ENCODE assay signal across 1 cellular context in the genomic region with DNA sequence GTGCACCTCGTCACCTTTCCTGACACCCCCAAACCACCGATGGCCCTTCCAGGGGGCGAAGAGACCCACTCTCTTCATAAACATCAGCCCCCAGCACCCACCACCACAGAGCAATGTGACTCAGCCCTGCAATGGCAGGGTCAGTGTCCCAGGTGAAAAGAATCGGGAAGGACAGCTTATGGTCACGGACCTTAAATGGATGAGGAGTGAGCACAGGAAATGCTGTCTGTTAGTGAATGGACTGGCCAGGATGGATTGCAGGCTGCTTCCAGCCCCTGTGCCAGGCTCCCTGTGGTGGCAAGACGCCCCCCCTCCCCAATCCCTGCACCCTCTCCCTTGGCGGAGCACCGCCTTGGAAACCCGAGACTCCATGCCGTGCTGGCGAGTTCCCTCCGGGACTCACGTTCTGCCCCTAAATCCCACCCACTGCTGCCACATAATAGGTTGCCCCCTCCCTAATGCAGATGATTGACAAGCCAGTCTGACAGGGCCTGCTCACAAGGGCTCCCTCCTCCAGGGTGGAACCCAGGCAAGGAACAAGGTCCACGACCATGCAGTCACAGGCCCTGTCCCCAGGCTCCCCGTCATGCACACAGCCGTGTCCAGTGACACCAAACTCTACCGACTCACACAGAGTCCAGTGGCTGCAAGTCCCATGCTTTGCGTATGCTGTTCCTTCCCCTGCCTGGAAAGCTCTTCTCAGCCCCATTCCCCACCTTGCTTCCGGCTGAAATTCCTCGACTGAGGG.
A peak's percentile ranks its signal among the peaks of the same experiment; 100 is the strongest.
TF ChIP-seq lines count a peak whose summit lies in the region.

No MANE protein-coding gene starts in this region.

TF ChIP-seq in HepG2, 621 proteins besides CTCF, POLR2A, EP300 and RAD21 (continued from another document and continues in another):
- peak; percentile 40 for TF ChIP-seq AGO1 (IDR thresholded peaks at IDR 0.05; ENCODE audit: low read depth, low read length, poor library complexity, severe bottlenecking)
- TF ChIP-seq HES4 (CRISPR knock-in tag; IDR thresholded peaks at IDR 0.05; ENCODE audit: borderline replicate concordance), result no peak; the same call in 1 of the 2 replicates
- peak; percentile 79; the same call in 1 of the 2 replicates for TF ChIP-seq SAFB2 (CRISPR knock-in tag; IDR thresholded peaks at IDR 0.05; ENCODE audit: borderline replicate concordance, low read depth)
- TF ChIP-seq ZBTB4 (CRISPR knock-in tag; IDR thresholded peaks at IDR 0.05; ENCODE audit: borderline replicate concordance), result no peak
- TF ChIP-seq CEBPG (CRISPR knock-in tag; IDR thresholded peaks at IDR 0.05), result no peak
- TF ChIP-seq PITX1 (CRISPR knock-in tag; IDR thresholded peaks at IDR 0.05), result 0 out of 2 replicates have a peak, but pooled peaks have one; percentile 11
- TF ChIP-seq FOXP1 (IDR thresholded peaks at IDR 0.05), result no peak
- TF ChIP-seq FOXP1 (CRISPR knock-in tag; IDR thresholded peaks at IDR 0.05), result peak; percentile 22; the same call in 1 of the 2 replicates
- TF ChIP-seq, protein P1, sequence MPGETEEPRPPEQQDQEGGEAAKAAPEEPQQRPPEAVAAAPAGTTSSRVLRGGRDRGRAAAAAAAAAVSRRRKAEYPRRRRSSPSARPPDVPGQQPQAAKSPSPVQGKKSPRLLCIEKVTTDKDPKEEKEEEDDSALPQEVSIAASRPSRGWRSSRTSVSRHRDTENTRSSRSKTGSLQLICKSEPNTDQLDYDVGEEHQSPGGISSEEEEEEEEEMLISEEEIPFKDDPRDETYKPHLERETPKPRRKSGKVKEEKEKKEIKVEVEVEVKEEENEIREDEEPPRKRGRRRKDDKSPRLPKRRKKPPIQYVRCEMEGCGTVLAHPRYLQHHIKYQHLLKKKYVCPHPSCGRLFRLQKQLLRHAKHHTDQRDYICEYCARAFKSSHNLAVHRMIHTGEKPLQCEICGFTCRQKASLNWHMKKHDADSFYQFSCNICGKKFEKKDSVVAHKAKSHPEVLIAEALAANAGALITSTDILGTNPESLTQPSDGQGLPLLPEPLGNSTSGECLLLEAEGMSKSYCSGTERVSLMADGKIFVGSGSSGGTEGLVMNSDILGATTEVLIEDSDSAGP (CRISPR knock-in tag; IDR thresholded peaks at IDR 0.05; ENCODE audit: borderline replicate concordance), result no peak
- no peak for TF ChIP-seq HMG20A (CRISPR knock-in tag; IDR thresholded peaks at IDR 0.05; ENCODE audit: borderline replicate concordance)
- TF ChIP-seq ZNF780A (CRISPR knock-in tag; IDR thresholded peaks at IDR 0.05), result no peak
- no peak; the same call in 1 of the 2 replicates for TF ChIP-seq ZNF160 (CRISPR knock-in tag; IDR thresholded peaks at IDR 0.05)
- TF ChIP-seq HOMEZ (CRISPR knock-in tag; IDR thresholded peaks at IDR 0.05; ENCODE audit: low read depth), result 0 out of 2 replicates have a peak, but pooled peaks have one; percentile 23
- TF ChIP-seq, protein P2, sequence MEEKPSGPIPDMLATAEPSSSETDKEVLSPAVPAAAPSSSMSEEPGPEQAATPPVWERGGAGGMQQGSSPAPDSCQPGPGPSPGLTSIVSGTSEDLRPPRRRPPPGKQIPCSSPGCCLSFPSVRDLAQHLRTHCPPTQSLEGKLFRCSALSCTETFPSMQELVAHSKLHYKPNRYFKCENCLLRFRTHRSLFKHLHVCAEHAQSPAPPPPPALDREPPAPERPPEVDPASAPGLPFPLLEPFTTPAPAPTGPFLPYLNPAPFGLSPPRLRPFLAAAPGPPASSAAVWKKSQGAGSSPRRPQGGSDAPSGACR (CRISPR knock-in tag; IDR thresholded peaks at IDR 0.05), result no peak; the same call in 1 of the 2 replicates
- TF ChIP-seq ZFP1 (CRISPR knock-in tag; IDR thresholded peaks at IDR 0.05), result no peak
- TF ChIP-seq ZNF333 (CRISPR knock-in tag; IDR thresholded peaks at IDR 0.05; ENCODE audit: borderline replicate concordance), result no peak
- peak; percentile 68; the same call in 1 of the 2 replicates for TF ChIP-seq SPEN (CRISPR knock-in tag; IDR thresholded peaks at IDR 0.05; ENCODE audit: low read depth)
- peak; percentile 89 for TF ChIP-seq MEIS1 (CRISPR knock-in tag; IDR thresholded peaks at IDR 0.05; ENCODE audit: borderline replicate concordance)
- TF ChIP-seq KLF11 (CRISPR knock-in tag; IDR thresholded peaks at IDR 0.05), result no peak
- no peak for TF ChIP-seq KLF15 (CRISPR knock-in tag; IDR thresholded peaks at IDR 0.05; ENCODE audit: borderline replicate concordance)
- peak; percentile 52; the same call in 1 of the 2 replicates for TF ChIP-seq ZNF891 (CRISPR knock-in tag; IDR thresholded peaks at IDR 0.05)
- no peak for TF ChIP-seq ZNF296 (CRISPR knock-in tag; conservative IDR thresholded peaks at IDR 0.05)
- TF ChIP-seq TOPORS (CRISPR knock-in tag; IDR thresholded peaks at IDR 0.05), result no peak
- TF ChIP-seq ZNF616 (CRISPR knock-in tag; IDR thresholded peaks at IDR 0.05; ENCODE audit: low read depth), result no peak
- TF ChIP-seq ZNF530 (CRISPR knock-in tag; IDR thresholded peaks at IDR 0.05; ENCODE audit: low read depth), result no peak
- TF ChIP-seq ZNF781 (CRISPR knock-in tag; IDR thresholded peaks at IDR 0.05; ENCODE audit: borderline replicate concordance, not compliant biosample characterization), result no peak
- peak; percentile 1; the same call in 1 of the 2 replicates for TF ChIP-seq ZNF224 (CRISPR knock-in tag; IDR thresholded peaks at IDR 0.05)
- TF ChIP-seq HDAC2 (CRISPR knock-in tag; IDR thresholded peaks at IDR 0.05), result peak; percentile 66; the same call in 1 of the 2 replicates
- TF ChIP-seq ZSCAN29 (CRISPR knock-in tag; conservative IDR thresholded peaks at IDR 0.05), result no peak; the same call in 1 of the 2 replicates
- no peak for TF ChIP-seq ZBTB40 (IDR thresholded peaks at IDR 0.05)
- TF ChIP-seq ZBTB40 (CRISPR knock-in tag; IDR thresholded peaks at IDR 0.05), result no peak
- no peak for TF ChIP-seq NBN (conservative IDR thresholded peaks at IDR 0.05)
- 0 out of 2 replicates have a peak, but pooled peaks have one; percentile 31 for TF ChIP-seq ZNF451 (CRISPR knock-in tag; IDR thresholded peaks at IDR 0.05)
- no peak for TF ChIP-seq ARID3A (IDR thresholded peaks at IDR 0.05; ENCODE audit: low read depth, low read length)
- no peak for TF ChIP-seq SUZ12 (IDR thresholded peaks at IDR 0.05; ENCODE audit: low read depth, low read length)
- TF ChIP-seq HNRNPK (IDR thresholded peaks at IDR 0.05; ENCODE audit: low read depth, low read length, poor library complexity, severe bottlenecking), result no peak
- peak; percentile 27; the same call in 1 of the 2 replicates for TF ChIP-seq ZNF546 (CRISPR knock-in tag; conservative IDR thresholded peaks at IDR 0.05)
- TF ChIP-seq HOXA3 (CRISPR knock-in tag; IDR thresholded peaks at IDR 0.05), result peak; percentile 74
- no peak for TF ChIP-seq NR3C1 (CRISPR knock-in tag; IDR thresholded peaks at IDR 0.05)
- peak; percentile 13; the same call in 1 of the 2 replicates for TF ChIP-seq KDM6A (CRISPR knock-in tag; IDR thresholded peaks at IDR 0.05; ENCODE audit: low read depth)
- no peak; the same call in 1 of the 2 replicates for TF ChIP-seq GATAD1 (CRISPR knock-in tag; IDR thresholded peaks at IDR 0.05)
- no peak for TF ChIP-seq ZFP62 (CRISPR knock-in tag; IDR thresholded peaks at IDR 0.05)
- TF ChIP-seq ZNF652 (CRISPR knock-in tag; IDR thresholded peaks at IDR 0.05; ENCODE audit: borderline replicate concordance, low read depth), result no peak
- no peak for TF ChIP-seq NR1H2 (CRISPR knock-in tag; IDR thresholded peaks at IDR 0.05; ENCODE audit: borderline replicate concordance, low read depth)
- no peak for TF ChIP-seq ARID2 (CRISPR knock-in tag; IDR thresholded peaks at IDR 0.05; ENCODE audit: borderline replicate concordance)
